In the genomic region with DNA sequence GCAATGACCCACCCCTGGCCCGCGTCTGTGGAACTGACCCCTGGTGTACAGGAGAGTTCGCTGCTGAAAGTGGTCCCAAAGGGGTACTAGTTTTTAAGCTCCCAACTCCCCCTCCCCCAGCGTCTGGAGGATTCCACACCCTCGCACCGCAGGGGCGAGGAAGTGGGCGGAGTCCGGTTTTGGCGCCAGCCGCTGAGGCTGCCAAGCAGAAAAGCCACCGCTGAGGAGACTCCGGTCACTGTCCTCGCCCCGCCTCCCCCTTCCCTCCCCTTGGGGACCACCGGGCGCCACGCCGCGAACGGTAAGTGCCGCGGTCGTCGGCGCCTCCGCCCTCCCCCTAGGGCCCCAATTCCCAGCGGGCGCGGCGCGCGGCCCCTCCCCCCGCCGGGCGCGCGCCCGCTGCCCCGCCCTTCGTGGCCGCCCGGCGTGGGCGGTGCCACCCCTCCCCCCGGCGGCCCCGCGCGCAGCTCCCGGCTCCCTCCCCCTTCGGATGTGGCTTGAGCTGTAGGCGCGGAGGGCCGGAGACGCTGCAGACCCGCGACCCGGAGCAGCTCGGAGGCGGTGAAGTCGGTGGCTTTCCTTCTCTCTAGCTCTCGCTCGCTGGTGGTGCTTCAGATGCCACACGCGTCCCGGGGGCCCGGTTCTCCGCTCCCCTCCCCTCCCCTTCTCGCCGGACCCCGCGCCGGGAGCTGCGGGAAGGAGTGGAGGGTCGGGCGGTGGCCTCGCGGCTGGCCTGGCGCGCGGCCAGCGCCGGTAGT, we compare ENCODE assay signal across 8 cellular contexts. TPM values are rescaled to one million over a fixed set of nuclear protein-coding genes. Genes with fewer than 3 reads are reported as not detected.
A peak's percentile ranks its signal among the peaks of the same experiment; 100 is the strongest.
DNase-seq lines count a peak whose midpoint lies in the region; TF ChIP-seq lines count a peak whose summit lies in the region.

CBX3 (plus strand) TSS at position 485 of the 758 bp plus-strand sequence. CDS start 1,254 bp downstream, outside the sequence.

- H4K5ac ChIP-seq in H9 (ENCODE audit: insufficient read length, low read depth, low read length): peak within 1 kb of the TSS; percentile 99

- peak within 1 kb of the TSS; percentile 100 for H3K18ac ChIP-seq in H9 (ENCODE audit: insufficient read length, low read depth, low read length)

- peaks cover 2% of the 10 kb centered on the region for H3K4me1 ChIP-seq in H9 (ENCODE audit: insufficient read depth, low read length)
- peaks cover 32 to 56% (median 48%) of the 10 kb centered on the region in 4 donors for H3K4me1 ChIP-seq in stomach

- H3K9me3 Mint-ChIP-seq in H9: peaks cover 17 to 19% of the 10 kb centered on the region in 2 experiments

- H3K27ac ChIP-seq in H9 (ENCODE audit: insufficient read length, low read depth, low read length) (peak within 1 kb of the TSS; percentile 99), neural cell (ENCODE audit: low read length) (peak within 1 kb of the TSS; percentile 100), stomach (peak within 1 kb of the TSS; percentile 98 to 100 (median 100))

- H3K4ac ChIP-seq in H9 (ENCODE audit: low read depth, low read length): peak within 1 kb of the TSS; percentile 56; the same call in 1 of the 2 replicates

- in situ Hi-C loops in G401 (cut with HindIII; ENCODE audit: low sequenced_read_pairs): no loop called here

- peaks cover 67 to 81% (median 73%) of the 10 kb centered on the region in 3 experiments for H3K36me3 Mint-ChIP-seq in H9 (ENCODE audit: insufficient read depth in 1 of 3, low read depth in 3 of 3)

- no peaks in the 10 kb centered on the region for H3K79me1 ChIP-seq in H9 (ENCODE audit: insufficient read depth, low read depth, low read length, poor library complexity, severe bottlenecking)

- H3K36me3 ChIP-seq in MG63 (peaks cover 80% of the 10 kb centered on the region), neural cell (ENCODE audit: insufficient read depth, low read length) (peaks cover 1% of the 10 kb centered on the region), stomach (peaks cover 15 to 30% (median 21%) of the 10 kb centered on the region in 4 donors)

- peaks cover 30 to 43% of the 10 kb centered on the region in 2 experiments for H3K4me1 Mint-ChIP-seq in H9

- H3K27ac Mint-ChIP-seq in H9: peak within 1 kb of the TSS; percentile 100

- peak within 1 kb of the TSS; percentile 92 for H3K4me2 ChIP-seq in H9 (ENCODE audit: insufficient read depth, insufficient read length, low read length)
- peak within 1 kb of the TSS; percentile 75 for H3K4me2 ChIP-seq in neural cell (ENCODE audit: low read length)

- TF ChIP-seq RAD21 in neural cell (conservative IDR thresholded peaks at IDR 0.05): no peak

- peaks cover 4% of the 10 kb centered on the region for H3F3A ChIP-seq in neural cell (ENCODE audit: insufficient read depth, low read length, poor library complexity, severe bottlenecking)

- H4K91ac ChIP-seq in H9 (ENCODE audit: insufficient read length, low read depth, low read length): peak within 1 kb of the TSS; percentile 97

- H3K4me3 ChIP-seq in MG63 (peak within 1 kb of the TSS; percentile 99), fibroblast of villous mesenchyme (ENCODE audit: low read depth, low read length) (peak within 1 kb of the TSS; percentile 97), neural cell (ENCODE audit: low read length) (peak within 1 kb of the TSS; percentile 90), stomach (peak within 1 kb of the TSS; percentile 92 to 96 (median 94))

- H2BK15ac ChIP-seq in H9 (ENCODE audit: low read depth, low read length): no peak within 1 kb of the TSS

- H2BK5ac ChIP-seq in H9 (ENCODE audit: insufficient read length, low read length): peak within 1 kb of the TSS; percentile 99

- H3K56ac ChIP-seq in H9 (ENCODE audit: insufficient read length, low read depth, low read length): peak within 1 kb of the TSS; percentile 99

- H3K27me3 ChIP-seq in H9 (ENCODE audit: insufficient read depth, low read length) (no peaks in the 10 kb centered on the region), MG63 (no peaks in the 10 kb centered on the region), neural cell (ENCODE audit: insufficient read depth, low read depth, low read length) (no peaks in the 10 kb centered on the region), stomach (no peaks in the 10 kb centered on the region)

- WGBS in H9 (ENCODE audit: extremely low coverage, insufficient read length, low lambda C conversion rate): no CpG with 5 or more reads among the region's 84 CpGs
- 0 to 10% (median 2%) methylated on average over 13 to 84 of the region's 84 CpGs for WGBS in stomach, 5 donors

- DNase-seq in G401 (ENCODE audit: low spot score) (peak; percentile 86), H9 (peak; percentile 95), MG63 (peak; percentile 94), SIG-M5 (lab: John Stamatoyannopoulos, UW) (peak; percentile 67), fibroblast of villous mesenchyme (ENCODE audit: low read depth) (peak; percentile 79), stomach (peak; percentile 85)
- peak; percentile 94 for DNase-seq in activated effector memory CD4-positive, alpha-beta T cell treated with anti-CD3 and anti-CD28 coated beads, Interleukin-2, amount 50 U/mL, for 16 hours

- no peaks in the 10 kb centered on the region for H3K9me3 ChIP-seq in H9 (ENCODE audit: control insufficient read depth, low read depth, low read length)
- H3K9me3 ChIP-seq in MG63: no peaks in the 10 kb centered on the region
- no peaks in the 10 kb centered on the region for H3K9me3 ChIP-seq in neural cell (ENCODE audit: low read length)
- no peaks in the 10 kb centered on the region for H3K9me3 ChIP-seq in stomach

- H3K79me2 ChIP-seq in H9 (ENCODE audit: insufficient read depth, low read length) (peaks cover 67% of the 10 kb centered on the region), neural cell (replicated peaks; ENCODE audit: insufficient read depth, low read length) (peaks cover 83% of the 10 kb centered on the region)

- peak within 1 kb of the TSS; percentile 100 for H3K4me3 Mint-ChIP-seq in H9

- H3K23me2 ChIP-seq in H9 (ENCODE audit: insufficient read length, low read depth, low read length, poor library complexity, severe bottlenecking): peaks cover 6% of the 10 kb centered on the region

- H4K20me1 ChIP-seq in H9 (ENCODE audit: control insufficient read depth, insufficient read depth, insufficient read length) (no peaks in the 10 kb centered on the region), neural cell (ENCODE audit: insufficient read depth) (peaks cover 28% of the 10 kb centered on the region)

- H2AK5ac ChIP-seq in H9 (ENCODE audit: insufficient read length, low read length): no peak within 1 kb of the TSS

- no peaks in the 10 kb centered on the region for H3K9me2 ChIP-seq in neural cell (ENCODE audit: insufficient read depth, low read length)

- H3T11ph ChIP-seq in H9 (ENCODE audit: low read length): no peak within 1 kb of the TSS

- H3K9ac ChIP-seq in H9 (ENCODE audit: extremely low read depth, insufficient read length, low read length) (peak within 1 kb of the TSS; percentile 99), neural cell (ENCODE audit: low read length) (peak within 1 kb of the TSS; percentile 100)

- H2BK120ac ChIP-seq in H9 (ENCODE audit: low read depth, low read length, poor library complexity, severe bottlenecking): peak within 1 kb of the TSS; percentile 91

- TF ChIP-seq EP300 in neural cell (conservative IDR thresholded peaks at IDR 0.05; ENCODE audit: poor library complexity, severe bottlenecking) (peak; percentile 5), stomach (IDR thresholded peaks at IDR 0.05) (no peak)

- TF ChIP-seq CTCF in H9 (conservative IDR thresholded peaks at IDR 0.05): no peak
- no peak for TF ChIP-seq CTCF in fibroblast of villous mesenchyme (IDR thresholded peaks at IDR 0.05; ENCODE audit: insufficient read depth, low read depth, low read length)
- no peak for TF ChIP-seq CTCF in neural cell (IDR thresholded peaks at IDR 0.05; ENCODE audit: poor library complexity, severe bottlenecking)
- no peak for TF ChIP-seq CTCF in stomach (IDR thresholded peaks at IDR 0.05)

- H2AFZ ChIP-seq in H9 (ENCODE audit: low read length): no peak within 1 kb of the TSS
- peak within 1 kb of the TSS; percentile 59 for H2AFZ ChIP-seq in neural cell (ENCODE audit: low read depth, low read length)

- no peak within 1 kb of the TSS for H2BK20ac ChIP-seq in H9 (ENCODE audit: low read depth, low read length, poor library complexity, severe bottlenecking)

- peaks cover 9% of the 10 kb centered on the region for H3K27me3 Mint-ChIP-seq in H9 (ENCODE audit: low read depth)

- intact Hi-C loops in stomach (cut with DNase I; ENCODE audit: low total_unique reads): no loop called here

- H2BK12ac ChIP-seq in H9 (ENCODE audit: insufficient read length, low read depth, low read length): no peak within 1 kb of the TSS

- TF ChIP-seq POLR2A in stomach (IDR thresholded peaks at IDR 0.05): peak in 1 of 4 donors; percentile 33

- peak within 1 kb of the TSS; percentile 97 for H3K14ac ChIP-seq in H9 (ENCODE audit: insufficient read depth, low read length)

- H4K8ac ChIP-seq in H9 (replicated peaks; ENCODE audit: insufficient read length, low read depth, low read length): peak within 1 kb of the TSS; percentile 92

- H3K23ac ChIP-seq in H9 (ENCODE audit: insufficient read length, low read depth, low read length): peak within 1 kb of the TSS; percentile 100

TF ChIP-seq in neural cell, 6 proteins besides CTCF, POLR2A, EP300 and RAD21 (continues in another document):
- TF ChIP-seq MXI1 (conservative IDR thresholded peaks at IDR 0.05; ENCODE audit: poor library complexity, severe bottlenecking): no peak
- no peak for TF ChIP-seq EZH2 (IDR thresholded peaks at IDR 0.05; ENCODE audit: borderline replicate concordance, insufficient read depth, low read length, poor library complexity, severe bottlenecking)
- TF ChIP-seq TAF1 (IDR thresholded peaks at IDR 0.05; ENCODE audit: low read depth): peak; percentile 84
- TF ChIP-seq POLR2AphosphoS5 (IDR thresholded peaks at IDR 0.05): peak; percentile 89
- TF ChIP-seq SMC3 (conservative IDR thresholded peaks at IDR 0.05; ENCODE audit: poor library complexity): no peak

RNA-seq across cellular contexts. Expression of gene CBX3, which starts in this region (rescaled TPM):
- total RNA-seq in G401 (2014; rRNA removed; shearing (Covaris generic)): 344 and 437 TPM in 2 replicates
- total RNA-seq in H9 (2021) (287 and 288 TPM in 2 replicates), fibroblast of villous mesenchyme (112 and 134 TPM in 2 replicates), stomach (100 to 1,000 TPM in 2 of 5 donors, 10 to 100 TPM in 3; 21.4 to 156 (median 58.9) TPM)
- 293 and 407 TPM in 2 replicates for total RNA-seq in MG63 (2014; rRNA removed; shearing (Covaris generic); ENCODE audit: low replicate concordance)
- polyA plus RNA-seq in neural cell (532 and 598 TPM in 2 replicates), stomach (100 to 1,000 TPM in 1 of 3 donors, 10 to 100 TPM in 2; 73.3 to 115 (median 79.1) TPM)
- 221 and 244 TPM in 2 replicates for polyA minus RNA-seq in neural cell

Comparison
In these comparisons a context has a peak if more than half of its experiments do, and no peak if none do; other contexts are left out.
1. Peak in every context shown above with its lines: DNase-seq, H3K4me3 ChIP-seq and H3K27ac ChIP-seq.